8 cellular contexts compared by ENCODE assay signal in the genomic region with DNA sequence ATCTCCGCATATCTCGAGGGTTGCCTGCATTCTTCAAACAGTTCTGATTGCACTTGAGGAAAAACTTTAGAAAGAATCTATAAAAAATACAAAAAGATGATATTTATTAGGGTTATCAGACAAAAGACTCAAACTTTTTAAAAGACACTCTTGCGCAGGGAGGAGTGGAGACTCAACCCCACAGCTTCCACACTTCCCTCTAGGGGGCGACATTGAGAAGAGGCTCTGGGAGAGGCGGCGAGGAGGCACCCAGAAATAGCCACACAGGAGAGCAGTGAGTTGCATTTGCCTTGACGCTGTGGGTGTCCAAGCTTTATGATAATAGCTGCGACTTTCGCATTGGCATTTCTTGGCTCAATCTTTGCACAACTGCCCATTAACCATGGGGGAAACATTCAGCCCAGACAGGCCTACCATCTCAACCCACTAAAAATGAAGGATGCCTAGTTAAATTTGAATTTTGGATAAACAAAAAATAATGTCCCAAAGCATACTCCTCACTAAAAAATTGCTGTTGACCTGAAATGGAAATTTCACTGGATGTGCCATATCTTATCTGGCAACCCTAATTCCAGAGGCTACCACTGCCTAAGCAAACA.
DNase-seq lines count a peak whose midpoint lies in the region; ATAC-seq and TF ChIP-seq lines count a peak whose summit lies in the region.

No MANE protein-coding gene starts in this region.

- no TSS peak for BruUV-seq in Panc1 (replicated peaks; lab: Mats Ljungman, UMichigan)

- CTCF ChIA-PET in Panc1 (lab: Charles Lee), result interaction anchor here (0.7 kb wide), 1 partner anchor 88 kb away, joined by 3 read pairs; no protein-coding TSS in a partner anchor

- no peaks in the 10 kb centered on the region for H3K9me3 ChIP-seq in Panc1 (ENCODE audit: control insufficient read depth, insufficient read depth, low read depth, low read length)
- no peaks in the 10 kb centered on the region for H3K9me3 ChIP-seq in gastroesophageal sphincter

- no peaks in the 10 kb centered on the region; the same call in 1 of the 2 replicates for H3K27me3 ChIP-seq in Panc1 (ENCODE audit: control insufficient read depth, insufficient read depth, low read length)
- H3K27me3 ChIP-seq in dorsolateral prefrontal cortex, result peaks cover 0 to 45% (median 5%) of the 10 kb centered on the region in 45 donors
- peaks cover 3% of the 10 kb centered on the region for H3K27me3 ChIP-seq in gastroesophageal sphincter

- WGBS in gastroesophageal sphincter (ENCODE audit: low coverage in 1 of 2), 2 donors, result 70 to 73% methylated on average over 5 to 9 of the region's 9 CpGs

- DNase-seq in SKM-1 treated with dmso at 0.1 percent for 144 hours (lab: John Stamatoyannopoulos, UW; ENCODE audit: unreplicated experiment) (peak; percentile 9), SKM-1 (lab: John Stamatoyannopoulos, UW; ENCODE audit: unreplicated experiment) (no peak), Panc1 (ENCODE audit: low read depth, low spot score) (peak; percentile 8), dorsolateral prefrontal cortex (no peak), cerebellar nuclear complex (lab: John Stamatoyannopoulos, UW) (no peak)
- DNase-seq in stimulated activated CD4-positive, alpha-beta T cell treated with anti-CD3 and anti-CD28 coated beads, Interleukin-2, amount 100 ng/mL, for 24 hours, result peak; percentile 47 to 48

- H3K4me3 ChIP-seq in Panc1 (ENCODE audit: low read depth in 2 of 2, low read length in 2 of 2) (no peak overlapping the region), dorsolateral prefrontal cortex (no peak overlapping the region), gastroesophageal sphincter (no peak overlapping the region)

- intact Hi-C loops in Panc1 (cut with micrococcal nuclease; ENCODE audit: unreplicated experiment), result no loop called here
- intact Hi-C loops in dorsolateral prefrontal cortex (cut with DNase I), result no loop called here

- H3K4me1 ChIP-seq in Panc1 (ENCODE audit: control insufficient read depth, insufficient read depth, low read length) (no peaks in the 10 kb centered on the region), gastroesophageal sphincter (no peaks in the 10 kb centered on the region)

- TF ChIP-seq EP300 in gastroesophageal sphincter (IDR thresholded peaks at IDR 0.05), result no peak

- H3K27ac ChIP-seq in Panc1 (ENCODE audit: low read length), result no peak overlapping the region
- H3K27ac ChIP-seq in dorsolateral prefrontal cortex, result no peak overlapping the region
- H3K27ac ChIP-seq in gastroesophageal sphincter, result no peak overlapping the region

- in situ Hi-C loops in Panc1 (cut with HindIII; ENCODE audit: low pct_unique_long_range_greater_than_20kb, low sequenced_read_pairs), result no loop called here

- TF ChIP-seq CTCF in Panc1 (IDR thresholded peaks at IDR 0.05) (peak; percentile 88), dorsolateral prefrontal cortex (IDR thresholded peaks at IDR 0.05 in 54 of 56, conservative IDR thresholded peaks at IDR 0.05 in 2 of 56; ENCODE audit: low read depth in 1 of 56, partially characterized antibody in 56 of 56) (peak in 38 of 56 donors; percentile 14 to 49 (median 34)), gastroesophageal sphincter (IDR thresholded peaks at IDR 0.05) (peak in 1 of 4 experiments; percentile 38)

- H3K36me3 ChIP-seq in Panc1 (ENCODE audit: control insufficient read depth, insufficient read depth, low read length), result no peaks in the 10 kb centered on the region
- no peaks in the 10 kb centered on the region for H3K36me3 ChIP-seq in gastroesophageal sphincter

- POLR2A ChIA-PET in Panc1 (lab: Charles Lee), result no interaction called here

- ATAC-seq in Panc1, result peak; percentile 79
- ATAC-seq in gastroesophageal sphincter, result no peak
- no peak for ATAC-seq in GM21515 (IDR thresholded peaks at IDR 0.05; ENCODE audit: unreplicated experiment)

- TF ChIP-seq POLR2A in gastroesophageal sphincter (IDR thresholded peaks at IDR 0.05), result no peak

Comparison
In these comparisons a context has a peak if more than half of its experiments do, and no peak if none do; other contexts are left out.
1. DNase-seq: peak in SKM-1 treated with dmso at 0.1 percent for 144 hours (single experiment), Panc1 (single experiment) and stimulated activated CD4-positive, alpha-beta T cell treated with anti-CD3 and anti-CD28 coated beads, Interleukin-2, amount 100 ng/mL, for 24 hours (2 of 2); none in SKM-1 (single experiment), dorsolateral prefrontal cortex (0 of 10) and cerebellar nuclear complex (0 of 2).